Comparison of ENCODE assay signal across 19 cellular contexts in the genomic region with DNA sequence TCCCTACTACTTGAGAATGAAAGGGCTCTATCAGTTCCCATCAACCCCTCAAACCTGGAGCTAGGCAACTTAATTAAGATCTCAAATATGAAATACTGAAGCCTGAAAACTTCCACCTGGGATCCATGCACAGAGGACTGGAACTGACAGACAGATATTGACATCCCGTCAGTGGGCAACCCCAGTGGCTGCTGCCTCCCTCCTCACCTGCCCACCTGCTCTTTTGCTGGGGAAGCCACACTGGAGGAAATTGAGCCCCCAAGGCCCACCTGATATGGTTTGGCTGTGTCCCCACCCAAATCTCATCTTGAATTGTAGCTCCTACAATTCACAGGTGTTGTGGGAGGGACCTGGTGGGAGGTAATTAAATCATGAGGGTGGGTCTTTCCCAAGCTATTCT.
DNase-seq lines count a peak whose midpoint lies in the region; ATAC-seq and TF ChIP-seq lines count a peak whose summit lies in the region.
"Had no signal": no experiment of that assay in that cellular context is flagged by ENCODE, and none has a peak within 500 bp of the region (broad histone marks: within the 10 kb centered on the region; RNA-seq: fewer than 3 reads in every experiment).

No MANE protein-coding gene starts in this region.

- peaks cover 37% of the 10 kb centered on the region for H3K4me1 Mint-ChIP-seq in activated naive CD4-positive, alpha-beta T cell treated with anti-CD3 and anti-CD28 coated beads, Interleukin-2, amount 50 U/mL, for 24 hours
- H3K4me1 Mint-ChIP-seq in osteocyte (ENCODE audit: unreplicated experiment): peaks cover 17% of the 10 kb centered on the region

- H3K27ac ChIP-seq in WERI-Rb-1 (no peak overlapping the region), coronary artery (no peak overlapping the region)
- H3K27ac ChIP-seq: GM23248 had no signal

- no peaks in the 10 kb centered on the region for H3K9me3 ChIP-seq in WERI-Rb-1 (ENCODE audit: severe bottlenecking)

- no peak for TF ChIP-seq CTCF in WERI-Rb-1 (IDR thresholded peaks at IDR 0.05; ENCODE audit: low read depth, low read length)
- no peak for TF ChIP-seq CTCF in coronary artery (IDR thresholded peaks at IDR 0.05)
- no peak for TF ChIP-seq CTCF in osteocyte (IDR thresholded peaks at IDR 0.05)

- H3K36me3 ChIP-seq in WERI-Rb-1: no peaks in the 10 kb centered on the region

- no peak for DNase-seq in activated naive CD4-positive, alpha-beta T cell treated with Interleukin-2 at 50 U/mL for 16 hours
- peak; percentile 5 for DNase-seq in WERI-Rb-1
- DNase-seq in coronary artery (ENCODE audit: low spot score): peak; percentile 69
- DNase-seq in osteocyte (ENCODE audit: extremely low spot score, unreplicated experiment): peak; percentile 60
- DNase-seq in effector CD4-positive, alpha-beta T cell: no peak
- DNase-seq in DMS153 (lab: John Stamatoyannopoulos, UW): no peak
- DNase-seq: C1 segment of cervical spinal cord; Calu3; CD4-positive, alpha-beta memory T cell; COR-L47; DMS79; EL; GDM1; H7; HCEC 1CT had no signal

- no peak for ATAC-seq in HG03095 (IDR thresholded peaks at IDR 0.05; ENCODE audit: unreplicated experiment)
- ATAC-seq: GM12878 had no signal

- H3K27me3 Mint-ChIP-seq in activated naive CD4-positive, alpha-beta T cell treated with anti-CD3 and anti-CD28 coated beads, Interleukin-2, amount 50 U/mL, for 24 hours: no peaks in the 10 kb centered on the region
- peaks cover 6% of the 10 kb centered on the region for H3K27me3 Mint-ChIP-seq in osteocyte (ENCODE audit: unreplicated experiment)

- peak overlapping the region; percentile 30 for H3K27ac Mint-ChIP-seq in activated naive CD4-positive, alpha-beta T cell treated with anti-CD3 and anti-CD28 coated beads, Interleukin-2, amount 50 U/mL, for 24 hours
- H3K27ac Mint-ChIP-seq in osteocyte (ENCODE audit: unreplicated experiment): no peak overlapping the region

- H3K36me3 Mint-ChIP-seq in activated naive CD4-positive, alpha-beta T cell treated with anti-CD3 and anti-CD28 coated beads, Interleukin-2, amount 50 U/mL, for 24 hours: peaks cover 4% of the 10 kb centered on the region
- no peaks in the 10 kb centered on the region for H3K36me3 Mint-ChIP-seq in osteocyte (ENCODE audit: unreplicated experiment)
- H3K36me3 Mint-ChIP-seq: CD4-positive, alpha-beta memory T cell had no signal

- no peaks in the 10 kb centered on the region for H3K27me3 ChIP-seq in WERI-Rb-1 (ENCODE audit: insufficient read depth, low read depth, severe bottlenecking)

- no peak overlapping the region for H3K4me3 Mint-ChIP-seq in activated naive CD4-positive, alpha-beta T cell treated with anti-CD3 and anti-CD28 coated beads, Interleukin-2, amount 50 U/mL, for 24 hours
- no peak overlapping the region for H3K4me3 Mint-ChIP-seq in osteocyte (ENCODE audit: unreplicated experiment)
- H3K4me3 Mint-ChIP-seq: CD4-positive, alpha-beta memory T cell had no signal

- no peak overlapping the region for H3K4me3 ChIP-seq in WERI-Rb-1 (ENCODE audit: low read depth, low read length)
- H3K4me3 ChIP-seq in coronary artery: no peak overlapping the region
- H3K4me3 ChIP-seq: GM12878, GM23248 had no signal

- H3K9me3 Mint-ChIP-seq in activated naive CD4-positive, alpha-beta T cell treated with anti-CD3 and anti-CD28 coated beads, Interleukin-2, amount 50 U/mL, for 24 hours: no peaks in the 10 kb centered on the region
- no peaks in the 10 kb centered on the region for H3K9me3 Mint-ChIP-seq in osteocyte (ENCODE audit: unreplicated experiment)

Comparison
In these comparisons a context has a peak if more than half of its experiments do, and no peak if none do; other contexts are left out.
1. DNase-seq: peak in WERI-Rb-1 (single experiment), coronary artery (single experiment) and osteocyte (single experiment); none in activated naive CD4-positive, alpha-beta T cell treated with Interleukin-2 at 50 U/mL for 16 hours (single experiment), effector CD4-positive, alpha-beta T cell (single experiment) and DMS153 (single experiment).